Comparison of ENCODE assay signal across 10 cellular contexts in the genomic region with DNA sequence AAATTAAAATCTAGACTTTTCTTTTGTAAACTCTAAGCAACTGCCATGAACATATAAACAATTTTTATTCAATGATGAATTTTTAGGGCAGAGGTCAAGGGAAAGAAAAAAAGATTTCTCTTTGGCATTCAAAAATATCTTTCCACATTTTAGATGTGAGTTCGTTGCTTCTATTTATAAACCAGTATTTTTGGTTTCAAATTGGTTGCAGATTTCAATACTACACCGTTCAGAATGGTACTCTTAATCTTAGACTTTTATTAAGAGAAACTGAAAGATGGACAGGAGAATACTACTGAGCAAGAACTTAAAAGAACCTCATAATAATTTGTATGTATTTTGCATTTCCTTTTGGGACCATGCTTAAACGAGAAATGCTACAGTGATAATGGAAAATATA.
DNase-seq lines count a peak whose midpoint lies in the region; ATAC-seq and TF ChIP-seq lines count a peak whose summit lies in the region.
"Had no signal": no experiment of that assay in that cellular context is flagged by ENCODE, and none has a peak within 500 bp of the region (broad histone marks: within the 10 kb centered on the region; RNA-seq: fewer than 3 reads in every experiment).

No MANE protein-coding gene starts in this region.

- no peaks in the 10 kb centered on the region for H3K4me1 Mint-ChIP-seq in CD4-positive, alpha-beta T cell (ENCODE audit: low read depth)
- H3K4me1 Mint-ChIP-seq in activated naive CD8-positive, alpha-beta T cell treated with anti-CD3 and anti-CD28 coated beads for 36 hours = no peaks in the 10 kb centered on the region

- no peaks in the 10 kb centered on the region for H3K36me3 Mint-ChIP-seq in CD4-positive, alpha-beta T cell (ENCODE audit: low read depth)
- no peaks in the 10 kb centered on the region for H3K36me3 Mint-ChIP-seq in activated naive CD8-positive, alpha-beta T cell treated with anti-CD3 and anti-CD28 coated beads for 36 hours

- H3K27me3 ChIP-seq in left ventricle myocardium inferior (ENCODE audit: low read depth) (no peaks in the 10 kb centered on the region), ascending aorta (no peaks in the 10 kb centered on the region), uterus (no peaks in the 10 kb centered on the region), upper lobe of right lung (no peaks in the 10 kb centered on the region)
- no peaks in the 10 kb centered on the region for H3K27me3 ChIP-seq in CD4-positive, alpha-beta T cell (ENCODE audit: control insufficient read depth, insufficient read depth, low read length)
- H3K27me3 ChIP-seq: body of pancreas had no signal

- CTCF ChIA-PET in CD4-positive, alpha-beta T cell (lab: Charles Lee) = no interaction called here

- no peak overlapping the region for H3K27ac Mint-ChIP-seq in CD4-positive, alpha-beta T cell
- H3K27ac Mint-ChIP-seq in activated naive CD8-positive, alpha-beta T cell treated with anti-CD3 and anti-CD28 coated beads for 36 hours = no peak overlapping the region
- H3K27ac Mint-ChIP-seq: activated CD4-positive, alpha-beta memory T cell treated with anti-CD3 and anti-CD28 coated beads, Interleukin-2, amount 10 ng/mL, durations not matched to agents 7 days and 5 days had no signal

- no peak overlapping the region for H3K4me3 Mint-ChIP-seq in CD4-positive, alpha-beta T cell
- H3K4me3 Mint-ChIP-seq in activated naive CD8-positive, alpha-beta T cell treated with anti-CD3 and anti-CD28 coated beads for 36 hours = no peak overlapping the region
- H3K4me3 Mint-ChIP-seq: activated CD4-positive, alpha-beta memory T cell treated with anti-CD3 and anti-CD28 coated beads, Interleukin-2, amount 10 ng/mL, durations not matched to agents 7 days and 5 days had no signal

- peaks cover 54% of the 10 kb centered on the region for H3K4me1 ChIP-seq in left ventricle myocardium inferior
- peaks cover 0 to 22% of the 10 kb centered on the region in 2 donors for H3K4me1 ChIP-seq in ascending aorta
- peaks cover 0 to 10% of the 10 kb centered on the region in 2 donors for H3K4me1 ChIP-seq in uterus
- H3K4me1 ChIP-seq in upper lobe of right lung = peaks cover 1% of the 10 kb centered on the region
- H3K4me1 ChIP-seq: body of pancreas had no signal

- intact Hi-C loops in left ventricle myocardium inferior (cut with micrococcal nuclease) (no loop called here), Right ventricle myocardium superior (cut with DNase I) (no loop called here), ascending aorta (cut with DNase I) (no loop called here), uterus (cut with DNase I; ENCODE audit: low total_unique reads) (no loop called here), upper lobe of right lung (cut with DNase I) (no loop called here)
- intact Hi-C loops in CD4-positive, alpha-beta T cell (cut with DNase I, micrococcal nuclease) = no loop called here

- DNase-seq in left ventricle myocardium inferior (no peak), Right ventricle myocardium superior (no peak), ascending aorta (ENCODE audit: low spot score in 2 of 2) (no peak), uterus (no peak), upper lobe of right lung (no peak)
- DNase-seq in CD4-positive, alpha-beta T cell = no peak
- no peak for DNase-seq in activated naive CD8-positive, alpha-beta T cell treated with anti-CD3 and anti-CD28 coated beads for 36 hours
- DNase-seq: activated CD4-positive, alpha-beta memory T cell treated with anti-CD3 and anti-CD28 coated beads, Interleukin-2, amount 10 ng/mL, durations not matched to agents 7 days and 5 days; body of pancreas had no signal

- peaks cover 56% of the 10 kb centered on the region for H3K36me3 ChIP-seq in left ventricle myocardium inferior
- H3K36me3 ChIP-seq in ascending aorta = peaks cover 8 to 39% of the 10 kb centered on the region in 2 donors
- no peaks in the 10 kb centered on the region for H3K36me3 ChIP-seq in uterus
- peaks cover 28% of the 10 kb centered on the region for H3K36me3 ChIP-seq in upper lobe of right lung

- no peaks in the 10 kb centered on the region for H3K27me3 Mint-ChIP-seq in CD4-positive, alpha-beta T cell
- no peaks in the 10 kb centered on the region for H3K27me3 Mint-ChIP-seq in activated naive CD8-positive, alpha-beta T cell treated with anti-CD3 and anti-CD28 coated beads for 36 hours

- H3K9me3 ChIP-seq in left ventricle myocardium inferior (replicated peaks) (no peaks in the 10 kb centered on the region), ascending aorta (peaks cover 0 to 7% of the 10 kb centered on the region in 2 donors), uterus (no peaks in the 10 kb centered on the region), upper lobe of right lung (no peaks in the 10 kb centered on the region)
- H3K9me3 ChIP-seq in CD4-positive, alpha-beta T cell (ENCODE audit: control insufficient read depth, low read length) = no peaks in the 10 kb centered on the region
- H3K9me3 ChIP-seq: body of pancreas had no signal

- H3K4me3 ChIP-seq in left ventricle myocardium inferior = no peak overlapping the region
- H3K4me3 ChIP-seq in ascending aorta = peak overlapping the region; percentile 16 to 21
- H3K4me3 ChIP-seq in uterus = no peak overlapping the region
- no peak overlapping the region for H3K4me3 ChIP-seq in upper lobe of right lung
- H3K4me3 ChIP-seq: body of pancreas had no signal

- H3K9me3 Mint-ChIP-seq in CD4-positive, alpha-beta T cell = no peaks in the 10 kb centered on the region
- no peaks in the 10 kb centered on the region for H3K9me3 Mint-ChIP-seq in activated naive CD8-positive, alpha-beta T cell treated with anti-CD3 and anti-CD28 coated beads for 36 hours
- H3K9me3 Mint-ChIP-seq: activated CD4-positive, alpha-beta memory T cell treated with anti-CD3 and anti-CD28 coated beads, Interleukin-2, amount 10 ng/mL, durations not matched to agents 7 days and 5 days had no signal

- TF ChIP-seq CTCF in left ventricle myocardium inferior (IDR thresholded peaks at IDR 0.05; ENCODE audit: borderline replicate concordance) = no peak
- no peak for TF ChIP-seq CTCF in ascending aorta (IDR thresholded peaks at IDR 0.05)
- TF ChIP-seq CTCF in uterus (IDR thresholded peaks at IDR 0.05) = no peak
- TF ChIP-seq CTCF in CD4-positive, alpha-beta T cell (IDR thresholded peaks at IDR 0.05) = no peak
- no peak for TF ChIP-seq CTCF in upper lobe of right lung (IDR thresholded peaks at IDR 0.05)

- POLR2A ChIA-PET in CD4-positive, alpha-beta T cell (lab: Charles Lee) = no interaction called here

- TF ChIP-seq POLR2A in uterus (IDR thresholded peaks at IDR 0.05) = no peak

- ATAC-seq in Right ventricle myocardium superior (ENCODE audit: poor library complexity) (no peak), HG02938 (IDR thresholded peaks at IDR 0.05; ENCODE audit: unreplicated experiment) (peak; percentile 57), upper lobe of right lung (no peak)
- ATAC-seq in CD4-positive, alpha-beta T cell (ENCODE audit: poor library complexity) = no peak
- ATAC-seq: body of pancreas had no signal

- H3K27ac ChIP-seq in left ventricle myocardium inferior (replicated peaks) (peak overlapping the region; percentile 77), ascending aorta (peak overlapping the region; percentile 53 to 62), uterus (peak overlapping the region; percentile 74 to 89), upper lobe of right lung (no peak overlapping the region)
- H3K27ac ChIP-seq in CD4-positive, alpha-beta T cell (ENCODE audit: low read depth, low read length) = no peak overlapping the region
- H3K27ac ChIP-seq: body of pancreas had no signal

Comparison
In these comparisons a context has a peak if more than half of its experiments do, and no peak if none do; other contexts are left out.
1. H3K27ac ChIP-seq: peak in left ventricle myocardium inferior (single experiment), ascending aorta (2 of 2) and uterus (2 of 2); none in CD4-positive, alpha-beta T cell (single experiment) and upper lobe of right lung (single experiment).
2. H3K4me3 ChIP-seq: peak in ascending aorta (2 of 2); none in left ventricle myocardium inferior (single experiment), uterus (0 of 2) and upper lobe of right lung (single experiment).